In the genomic region with DNA sequence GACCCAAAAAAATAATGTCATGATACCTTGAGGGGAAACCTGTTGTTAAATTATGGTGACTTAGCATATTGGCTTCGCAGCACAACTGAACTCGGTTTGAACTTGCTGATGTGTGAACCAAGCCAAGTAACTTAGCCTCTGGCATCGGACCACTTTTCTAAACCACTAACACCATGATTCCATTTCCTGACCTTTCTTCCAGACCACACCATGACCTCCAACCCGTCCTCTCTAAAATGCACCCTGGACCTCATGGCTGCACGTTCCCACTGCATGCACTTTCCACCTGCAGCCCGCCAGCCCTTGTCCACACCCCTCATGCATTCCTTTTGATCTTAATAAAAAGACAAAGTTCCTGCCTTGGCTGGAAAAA, we compare ENCODE assay signal across 11 cellular contexts. TPM values are rescaled to one million over a fixed set of nuclear protein-coding genes. Genes with fewer than 3 reads are reported as not detected.
DNase-seq lines count a peak whose midpoint lies in the region; ATAC-seq and TF ChIP-seq lines count a peak whose summit lies in the region.
"Had no signal": no experiment of that assay in that cellular context is flagged by ENCODE, and none has a peak within 500 bp of the region (broad histone marks: within the 10 kb centered on the region; RNA-seq: fewer than 3 reads in every experiment).

No MANE protein-coding gene starts in this region.

- intact Hi-C loops in left lung (cut with DNase I), result no loop called here

- no peak overlapping the region for H3K27ac ChIP-seq in CD4-positive, CD25-positive, alpha-beta regulatory T cell (ENCODE audit: insufficient read depth, low read length, poor library complexity, severe bottlenecking)
- H3K27ac ChIP-seq in left lung, result no peak overlapping the region

- TF ChIP-seq CTCF in left lung (IDR thresholded peaks at IDR 0.05) (no peak), GM20000 (IDR thresholded peaks at IDR 0.05; ENCODE audit: extremely low read depth, missing control alignments) (no peak)

- peak overlapping the region; percentile 2 to 22 (median 9) for H3K27ac Mint-ChIP-seq in CD4-positive, CD25-positive, alpha-beta regulatory T cell
- peak overlapping the region; percentile 80 for H3K27ac Mint-ChIP-seq in activated naive CD8-positive, alpha-beta T cell treated with anti-CD3 and anti-CD28 coated beads for 36 hours

- H3K27me3 Mint-ChIP-seq in CD4-positive, CD25-positive, alpha-beta regulatory T cell, result no peaks in the 10 kb centered on the region
- no peaks in the 10 kb centered on the region for H3K27me3 Mint-ChIP-seq in activated naive CD8-positive, alpha-beta T cell treated with anti-CD3 and anti-CD28 coated beads for 36 hours

- no peaks in the 10 kb centered on the region for H3K27me3 ChIP-seq in CD4-positive, CD25-positive, alpha-beta regulatory T cell (ENCODE audit: control insufficient read depth, insufficient read depth, low read length)
- peaks cover 0 to 8% of the 10 kb centered on the region in 2 donors for H3K27me3 ChIP-seq in left lung

- ATAC-seq in CD4-positive, CD25-positive, alpha-beta regulatory T cell (ENCODE audit: low read depth in 2 of 2), result no peak
- peak; percentile 6 for ATAC-seq in HG02852 (IDR thresholded peaks at IDR 0.05; ENCODE audit: unreplicated experiment)
- ATAC-seq in left lung, result peak; percentile 51
- ATAC-seq in GM21515 (IDR thresholded peaks at IDR 0.05; ENCODE audit: unreplicated experiment), result no peak

- peaks cover 5 to 33% (median 24%) of the 10 kb centered on the region in 4 donors for H3K4me1 Mint-ChIP-seq in CD4-positive, CD25-positive, alpha-beta regulatory T cell
- H3K4me1 Mint-ChIP-seq in activated naive CD8-positive, alpha-beta T cell treated with anti-CD3 and anti-CD28 coated beads for 36 hours, result peaks cover 22% of the 10 kb centered on the region

- H3K4me1 ChIP-seq in CD4-positive, CD25-positive, alpha-beta regulatory T cell (ENCODE audit: control insufficient read depth, insufficient read depth, low read length, poor library complexity, severe bottlenecking), result peaks cover 15% of the 10 kb centered on the region
- no peaks in the 10 kb centered on the region for H3K4me1 ChIP-seq in left lung

- peaks cover 0 to 5% (median 0%) of the 10 kb centered on the region in 7 donors for H3K9me3 Mint-ChIP-seq in CD4-positive, CD25-positive, alpha-beta regulatory T cell
- peaks cover 8% of the 10 kb centered on the region for H3K9me3 Mint-ChIP-seq in activated naive CD8-positive, alpha-beta T cell treated with anti-CD3 and anti-CD28 coated beads for 36 hours

- peak in 1 of 3 donors; percentile 31 for DNase-seq in CD4-positive, CD25-positive, alpha-beta regulatory T cell
- DNase-seq in activated naive CD8-positive, alpha-beta T cell treated with anti-CD3 and anti-CD28 coated beads for 36 hours, result peak; percentile 46
- DNase-seq in left lung (no peak), ACHN (no peak), GM20000 (ENCODE audit: low spot score) (no peak), kidney tubule cell (ENCODE audit: low spot score) (no peak)
- DNase-seq: NCI-H2081 treated with DMSO at 0.1 percent for 48 hours had no signal

- peak overlapping the region; percentile 1 to 84 (median 46) for H3K4me3 Mint-ChIP-seq in CD4-positive, CD25-positive, alpha-beta regulatory T cell
- H3K4me3 Mint-ChIP-seq in activated naive CD8-positive, alpha-beta T cell treated with anti-CD3 and anti-CD28 coated beads for 36 hours, result peak overlapping the region; percentile 4

- H3K9me3 ChIP-seq in CD4-positive, CD25-positive, alpha-beta regulatory T cell (ENCODE audit: control insufficient read depth in 2 of 2, low read length in 2 of 2), result no peaks in the 10 kb centered on the region
- no peaks in the 10 kb centered on the region for H3K9me3 ChIP-seq in left lung

- in situ Hi-C loops in ACHN (cut with HindIII; ENCODE audit: low pct_ligation_motif_present, low pct_unique_long_range_greater_than_20kb, low sequenced_read_pairs), result no loop called here

- H3K36me3 ChIP-seq in CD4-positive, CD25-positive, alpha-beta regulatory T cell (ENCODE audit: control insufficient read depth, insufficient read depth, low read length), result no peaks in the 10 kb centered on the region
- no peaks in the 10 kb centered on the region for H3K36me3 ChIP-seq in left lung

- peak overlapping the region; percentile 30 for H3K4me3 ChIP-seq in CD4-positive, CD25-positive, alpha-beta regulatory T cell (ENCODE audit: low read depth, low read length)
- H3K4me3 ChIP-seq in left lung, result no peak overlapping the region

- peaks cover 9% of the 10 kb centered on the region for H3K36me3 Mint-ChIP-seq in CD4-positive, CD25-positive, alpha-beta regulatory T cell
- peaks cover 1% of the 10 kb centered on the region for H3K36me3 Mint-ChIP-seq in activated naive CD8-positive, alpha-beta T cell treated with anti-CD3 and anti-CD28 coated beads for 36 hours

RNA-seq across cellular contexts. Expression of gene DYNLRB2, which starts 29.3 kb away (rescaled TPM):
- not detected for total RNA-seq in CD4-positive, CD25-positive, alpha-beta regulatory T cell
- polyA plus RNA-seq in CD4-positive, CD25-positive, alpha-beta regulatory T cell, result 1 to 10 TPM in 2 of 4 donors, under 1 TPM in 1, not detected in 1; 0.73 to 1.8 (median 1.6) TPM
- total RNA-seq in activated naive CD8-positive, alpha-beta T cell treated with anti-CD3 and anti-CD28 coated beads for 36 hours, result under 1 TPM in 1 of 2 experiments, not detected in 1; 0.50 TPM
- total RNA-seq in left lung, result 1 to 10 TPM in 1 of 2 donors, not detected in 1; 5.3 TPM
- total RNA-seq: epithelial cell of proximal tubule, subcutaneous adipose tissue had no signal

Comparison
In these comparisons a context has a peak if more than half of its experiments do, and no peak if none do; other contexts are left out.
1. ATAC-seq: peak in HG02852 (single experiment) and left lung (single experiment); none in CD4-positive, CD25-positive, alpha-beta regulatory T cell (0 of 2) and GM21515 (single experiment).